In the genomic region with DNA sequence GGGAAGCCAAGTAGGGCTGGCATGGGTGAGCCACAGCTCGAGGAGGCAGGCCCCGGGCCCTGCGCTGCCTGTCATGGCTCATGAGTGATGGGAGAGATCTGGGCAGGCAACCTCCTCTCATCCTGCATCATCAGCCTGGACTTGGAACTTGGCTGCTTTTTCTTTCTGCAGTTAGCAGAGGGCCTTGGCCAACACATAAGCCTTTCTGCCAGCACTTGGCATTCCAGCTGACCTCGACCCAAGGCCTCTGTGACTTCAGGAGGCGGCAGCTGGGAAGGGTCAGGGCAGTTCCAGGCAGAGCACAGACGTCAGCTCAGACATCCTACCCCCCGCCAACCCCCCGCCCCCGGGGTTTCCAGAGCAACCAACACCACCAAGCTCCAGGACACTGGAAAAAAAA, we compare ENCODE assay signal across 10 cellular contexts. TPM values are rescaled to one million over a fixed set of nuclear protein-coding genes. Genes with fewer than 3 reads are reported as not detected.
A peak's percentile ranks its signal among the peaks of the same experiment; 100 is the strongest.
DNase-seq lines count a peak whose midpoint lies in the region; ATAC-seq and TF ChIP-seq lines count a peak whose summit lies in the region.
"Had no signal": no experiment of that assay in that cellular context is flagged by ENCODE, and none has a peak within 500 bp of the region (broad histone marks: within the 10 kb centered on the region; RNA-seq: fewer than 3 reads in every experiment).

No MANE protein-coding gene starts in this region.

- H4K91ac ChIP-seq in neuronal stem cell (ENCODE audit: low read depth, low read length, poor library complexity), result no peak overlapping the region

- dilution Hi-C loops in mammary epithelial cell (cut with HindIII; ENCODE audit: low sequenced_read_pairs), result no loop called here

- no peak overlapping the region for H2BK15ac ChIP-seq in neuronal stem cell (ENCODE audit: low read length)

- peaks cover 18% of the 10 kb centered on the region for H3K4me1 Mint-ChIP-seq in MCF 10A (ENCODE audit: insufficient read depth, unreplicated experiment)

- no peak overlapping the region for H2BK5ac ChIP-seq in neuronal stem cell (ENCODE audit: low read length)

- peaks cover 4% of the 10 kb centered on the region for H3K4me1 ChIP-seq in mammary epithelial cell (ENCODE audit: insufficient read depth, low read length)
- H3K4me1 ChIP-seq in neuronal stem cell (ENCODE audit: control insufficient read depth in 2 of 2, insufficient read depth in 1 of 2, low read depth in 1 of 2, low read length in 2 of 2), result peaks cover 9 to 16% of the 10 kb centered on the region in 2 donors

- H4K20me1 ChIP-seq in mammary epithelial cell (ENCODE audit: insufficient read depth, low read length), result no peaks in the 10 kb centered on the region

- H3K79me1 ChIP-seq in neuronal stem cell (ENCODE audit: low read depth, low read length), result peaks cover 5% of the 10 kb centered on the region

- no peaks in the 10 kb centered on the region for H3K9me3 Mint-ChIP-seq in MCF 10A (ENCODE audit: unreplicated experiment)
- H3K9me3 Mint-ChIP-seq: activated T-cell treated with anti-CD3 and anti-CD28 coated beads, Interleukin-2, amount 50 U/mL, for 72 hours had no signal

- ATAC-seq in GM21390 (IDR thresholded peaks at IDR 0.05; ENCODE audit: unreplicated experiment) (no peak), HG02973 (IDR thresholded peaks at IDR 0.05; ENCODE audit: unreplicated experiment) (no peak)
- ATAC-seq: activated T-cell treated with anti-CD3 and anti-CD28 coated beads, Interleukin-2, amount 50 U/mL, for 72 hours had no signal

- intact Hi-C loops in MCF 10A (cut with micrococcal nuclease), result no loop called here
- intact Hi-C loops in mammary epithelial cell (cut with micrococcal nuclease), result no loop called here

- H3K4me3 Mint-ChIP-seq in MCF 10A (ENCODE audit: unreplicated experiment), result no peak overlapping the region
- H3K4me3 Mint-ChIP-seq: activated T-cell treated with anti-CD3 and anti-CD28 coated beads, Interleukin-2, amount 50 U/mL, for 72 hours had no signal

- no peak overlapping the region for H3K4ac ChIP-seq in neuronal stem cell (ENCODE audit: low read length)

- H2BK12ac ChIP-seq in neuronal stem cell (ENCODE audit: low read length), result no peak overlapping the region

- no peak overlapping the region for H3K4me2 ChIP-seq in mammary epithelial cell (ENCODE audit: insufficient read depth, low read depth, low read length)
- no peak overlapping the region for H3K4me2 ChIP-seq in neuronal stem cell (ENCODE audit: insufficient read depth, low read length, poor library complexity, severe bottlenecking)

- peak overlapping the region; percentile 49 for H3K18ac ChIP-seq in neuronal stem cell (ENCODE audit: low read length)

- no TSS peak for BruUV-seq in MCF 10A (replicated peaks; lab: Mats Ljungman, UMichigan)
- no TSS peak for BruUV-seq in mammary epithelial cell (replicated peaks; lab: Mats Ljungman, UMichigan)

- H3K23ac ChIP-seq in neuronal stem cell (ENCODE audit: low read depth, low read length, poor library complexity), result no peak overlapping the region

- H3K27me3 Mint-ChIP-seq in MCF 10A (ENCODE audit: insufficient read depth, unreplicated experiment), result no peaks in the 10 kb centered on the region

- DNase-seq in MCF 10A (ENCODE audit: unreplicated experiment) (peak; percentile 26), mammary epithelial cell (no peak), fibroblast of mammary gland (ENCODE audit: low read depth) (peak; percentile 85), neuronal stem cell (ENCODE audit: low spot score) (no peak)
- DNase-seq in stimulated activated CD4-positive, alpha-beta T cell treated with anti-CD3 and anti-CD28 coated beads, Interleukin-4, amount 100 ng/mL, for 1 hour, result no peak
- DNase-seq in activated CD4-positive, CD25-positive, alpha-beta regulatory T cell treated with anti-CD3 and anti-CD28 coated beads, Interleukin-2, amount 50 U/mL, for 72 hours, result no peak
- DNase-seq: activated T-cell treated with anti-CD3 and anti-CD28 coated beads, Interleukin-2, amount 50 U/mL, for 72 hours; NCI-H146 had no signal

- H3K36me3 Mint-ChIP-seq in MCF 10A (ENCODE audit: insufficient read depth, unreplicated experiment), result peaks cover 5% of the 10 kb centered on the region

- no peak overlapping the region for H2BK120ac ChIP-seq in neuronal stem cell (ENCODE audit: low read depth, low read length)

- H2AFZ ChIP-seq in mammary epithelial cell (ENCODE audit: low read depth, low read length) (no peak overlapping the region), neuronal stem cell (ENCODE audit: low read length) (no peak overlapping the region)

- POLR2A ChIA-PET in MCF 10A (lab: Yijun Ruan, JAX), result interaction anchor here (0.7 kb wide), 1 partner anchor 414 kb away, joined by 3 read pairs; no protein-coding TSS in a partner anchor

- H3K79me2 ChIP-seq in mammary epithelial cell (ENCODE audit: insufficient read depth, low read length), result peaks cover 6% of the 10 kb centered on the region

- H3K14ac ChIP-seq in neuronal stem cell (ENCODE audit: low read length), result no peak overlapping the region

- no peaks in the 10 kb centered on the region for H3K36me3 ChIP-seq in mammary epithelial cell (ENCODE audit: insufficient read depth, low read length)
- peaks cover 14 to 89% of the 10 kb centered on the region in 2 donors for H3K36me3 ChIP-seq in neuronal stem cell (replicated peaks in 1 of 2; ENCODE audit: control insufficient read depth in 2 of 2, insufficient read depth in 2 of 2, low read length in 2 of 2)

- CTCF ChIA-PET in MCF 10A (lab: Yijun Ruan, JAX), result interaction anchor here (0.5 to 1.9 kb wide), 4 partner anchors 403 to 592 kb away, joined by 3 to 6 read pairs (median 4); no protein-coding TSS in a partner anchor
- CTCF ChIA-PET in mammary epithelial cell (lab: Charles Lee; ENCODE audit: low non-redundant PET), result no interaction called here

- no peaks in the 10 kb centered on the region for H3K27me3 ChIP-seq in mammary epithelial cell (ENCODE audit: insufficient read depth, low read length)
- no peaks in the 10 kb centered on the region for H3K27me3 ChIP-seq in neuronal stem cell (ENCODE audit: control insufficient read depth in 3 of 3, insufficient read depth in 3 of 3, low read depth in 1 of 3, low read length in 3 of 3)

- H3K27ac Mint-ChIP-seq in MCF 10A (ENCODE audit: low read depth, unreplicated experiment), result no peak overlapping the region
- H3K27ac Mint-ChIP-seq: activated T-cell treated with anti-CD3 and anti-CD28 coated beads, Interleukin-2, amount 50 U/mL, for 72 hours had no signal

- TF ChIP-seq CTCF in MCF 10A (IDR thresholded peaks at IDR 0.05; ENCODE audit: unreplicated experiment) (no peak), mammary epithelial cell (conservative IDR thresholded peaks at IDR 0.05 in 1 of 2, IDR thresholded peaks at IDR 0.05 in 1 of 2; ENCODE audit: extremely low read depth in 1 of 2, insufficient read depth in 1 of 2, low read depth in 1 of 2, low read length in 2 of 2) (no peak), fibroblast of mammary gland (conservative IDR thresholded peaks at IDR 0.05; ENCODE audit: control insufficient read depth, insufficient read depth, low read depth, low read length) (no peak)

- H3K9ac ChIP-seq in mammary epithelial cell (ENCODE audit: insufficient read depth, low read length) (no peak overlapping the region), neuronal stem cell (ENCODE audit: low read depth, low read length, poor library complexity) (no peak overlapping the region)

- H3K27ac ChIP-seq in mammary epithelial cell (ENCODE audit: insufficient read depth, low read depth, low read length) (no peak overlapping the region), neuronal stem cell (replicated peaks; ENCODE audit: low read length) (no peak overlapping the region)

- in situ Hi-C loops in mammary epithelial cell (cut with MboI; ENCODE audit: low sequenced_read_pairs in 2 of 2), result loop anchor here in 1 of 2 donors (10.0 kb wide), 1 partner anchor 274 kb away; no protein-coding TSS in a partner anchor

- WGBS in mammary epithelial cell (ENCODE audit: low coverage, missing lambda C conversion rate), result 54% methylated on average over 5 of the region's 9 CpGs
- no CpG with 5 or more reads among the region's 9 CpGs for WGBS in neuronal stem cell (ENCODE audit: extremely low coverage in 2 of 2, insufficient read length in 2 of 2, insufficient replicate concordance in 1 of 2), 2 donors

- H4K8ac ChIP-seq in neuronal stem cell (ENCODE audit: low read depth, low read length), result no peak overlapping the region

- no peak overlapping the region for H3K4me3 ChIP-seq in mammary epithelial cell (replicated peaks in 1 of 3; ENCODE audit: insufficient read depth in 1 of 3, low read depth in 2 of 3, low read length in 3 of 3)
- H3K4me3 ChIP-seq in fibroblast of mammary gland (ENCODE audit: control insufficient read depth, low read depth, low read length), result no peak overlapping the region
- H3K4me3 ChIP-seq in neuronal stem cell (ENCODE audit: low read length in 2 of 2), result no peak overlapping the region

- H2AK5ac ChIP-seq in neuronal stem cell (ENCODE audit: low read depth, low read length), result no peak overlapping the region

- no peaks in the 10 kb centered on the region for H3K9me3 ChIP-seq in mammary epithelial cell (replicated peaks; ENCODE audit: insufficient read depth, low read length)
- peaks cover 0 to 2% of the 10 kb centered on the region in 2 donors for H3K9me3 ChIP-seq in neuronal stem cell (replicated peaks in 1 of 2; ENCODE audit: control insufficient read depth in 2 of 2, insufficient read depth in 1 of 2, low read depth in 1 of 2, low read length in 2 of 2)

RNA-seq across cellular contexts. Expression of a gene that starts 7.6 kb away (rescaled TPM):
- total RNA-seq in MCF 10A (2022) (2.7 and 2.8 TPM in 2 replicates), mammary epithelial cell (1 to 10 TPM; 2.5 to 6.0 TPM)
- 7.6 TPM for polyA plus RNA-seq in mammary epithelial cell
- polyA minus RNA-seq in mammary epithelial cell, result 10.3 TPM
- polyA plus RNA-seq in neuronal stem cell (2013, experiment 1 of 2), result 11.1 TPM
- 11.3 TPM for polyA plus RNA-seq in neuronal stem cell (2013, experiment 2 of 2)

Comparison
In these comparisons a context has a peak if more than half of its experiments do, and no peak if none do; other contexts are left out.
1. DNase-seq: peak in MCF 10A (single experiment) and fibroblast of mammary gland (single experiment); none in mammary epithelial cell (single experiment), neuronal stem cell (single experiment), stimulated activated CD4-positive, alpha-beta T cell treated with anti-CD3 and anti-CD28 coated beads, Interleukin-4, amount 100 ng/mL, for 1 hour (single experiment) and activated CD4-positive, CD25-positive, alpha-beta regulatory T cell treated with anti-CD3 and anti-CD28 coated beads, Interleukin-2, amount 50 U/mL, for 72 hours (single experiment).